Comparison of ENCODE assay signal across 11 cellular contexts in genomic region chr1:8374356-8374755, GRCh38. TPM values are rescaled to one million over a fixed set of nuclear protein-coding genes. Genes with fewer than 3 reads are reported as not detected.
A peak's percentile ranks its signal among the peaks of the same experiment; 100 is the strongest.
DNase-seq lines count a peak whose midpoint lies in the region; ATAC-seq and TF ChIP-seq lines count a peak whose summit lies in the region.
"Had no signal": no experiment of that assay in that cellular context is flagged by ENCODE, and none has a peak within 500 bp of the region (broad histone marks: within the 10 kb centered on the region; RNA-seq: fewer than 3 reads in every experiment).

No MANE protein-coding gene starts in this region.

- intact Hi-C loops in activated CD4-positive, alpha-beta T cell treated with anti-CD3 and anti-CD28 coated beads for 36 hours (cut with DNase I, micrococcal nuclease) = no loop called here

- H3K27me3 ChIP-seq in lung (ENCODE audit: control insufficient read depth, insufficient read depth) (no peaks in the 10 kb centered on the region), subcutaneous abdominal adipose tissue (ENCODE audit: control insufficient read depth in 5 of 5, insufficient read depth in 4 of 5, low read length in 5 of 5) (no peaks in the 10 kb centered on the region)

- DNase-seq in activated CD4-positive, alpha-beta T cell treated with anti-CD3 and anti-CD28 coated beads for 36 hours = no peak
- DNase-seq in activated CD4-positive, alpha-beta T cell treated with anti-CD3 and anti-CD28 coated beads for 1 hour = no peak
- DNase-seq in caudate nucleus (lab: John Stamatoyannopoulos, UW) = no peak
- DNase-seq in lung (ENCODE audit: low spot score) = no peak
- DNase-seq in NCI-H1105 treated with DMSO at 0.1 percent for 48 hours (lab: John Stamatoyannopoulos, UW) = no peak
- no peak for DNase-seq in NK-92 treated with Interleukin-12 subunit alpha and Interleukin-12 subunit beta, amount 100 ng/mL, for 24 hours (lab: John Stamatoyannopoulos, UW)
- DNase-seq: NCI-H1436 treated with DMSO at 0.1 percent for 48 hours had no signal

- H3K4me1 ChIP-seq in lung (ENCODE audit: control insufficient read depth in 2 of 2, insufficient read depth in 2 of 2, low read length in 2 of 2) = peaks cover 35 to 52% of the 10 kb centered on the region in 2 donors
- peaks cover 42 to 84% (median 76%) of the 10 kb centered on the region in 5 donors for H3K4me1 ChIP-seq in subcutaneous abdominal adipose tissue (ENCODE audit: control insufficient read depth in 5 of 5, insufficient read depth in 5 of 5, low read length in 5 of 5)

- H3K4me3 ChIP-seq in lung = no peak overlapping the region
- H3K4me3 ChIP-seq in subcutaneous abdominal adipose tissue (ENCODE audit: low read depth in 1 of 5, low read length in 5 of 5) = peak overlapping the region in 1 of 5 donors; percentile 44

- H3K27me3 Mint-ChIP-seq in activated CD4-positive, alpha-beta T cell treated with anti-CD3 and anti-CD28 coated beads for 36 hours = no peaks in the 10 kb centered on the region

- H3K9me3 ChIP-seq in lung (ENCODE audit: control insufficient read depth in 2 of 2, insufficient read depth in 1 of 2, low read length in 1 of 2) = no peaks in the 10 kb centered on the region
- no peaks in the 10 kb centered on the region for H3K9me3 ChIP-seq in subcutaneous abdominal adipose tissue (ENCODE audit: control insufficient read depth in 5 of 5, low read length in 5 of 5)

- POLR2A ChIA-PET in activated CD4-positive, alpha-beta T cell treated with anti-CD3 and anti-CD28 coated beads for 36 hours (lab: Charles Lee) = no interaction called here

- peak overlapping the region; percentile 73 for H3K27ac Mint-ChIP-seq in activated CD4-positive, alpha-beta T cell treated with anti-CD3 and anti-CD28 coated beads for 36 hours

- WGBS in lung, 2 donors = 79 to 83% methylated on average over 5 of the region's 5 CpGs

- no peak for ATAC-seq in activated CD4-positive, alpha-beta T cell treated with anti-CD3 and anti-CD28 coated beads for 36 hours
- peak; percentile 10 for ATAC-seq in lung (ENCODE audit: insufficient read depth, low FRiP score)
- no peak for ATAC-seq in GM21717 (IDR thresholded peaks at IDR 0.05; ENCODE audit: unreplicated experiment)

- no peak overlapping the region for H3K4me3 Mint-ChIP-seq in activated CD4-positive, alpha-beta T cell treated with anti-CD3 and anti-CD28 coated beads for 36 hours

- CTCF ChIA-PET in activated CD4-positive, alpha-beta T cell treated with anti-CD3 and anti-CD28 coated beads for 36 hours (lab: Charles Lee) = interaction anchor here (0.5 to 4.2 kb wide), 4 partner anchors 8 to 490 kb away, joined by 4 to 19 read pairs (median 6); no protein-coding TSS in a partner anchor

- H3K36me3 Mint-ChIP-seq in activated CD4-positive, alpha-beta T cell treated with anti-CD3 and anti-CD28 coated beads for 36 hours (ENCODE audit: low read depth) = peaks cover 21% of the 10 kb centered on the region

- H3K27ac ChIP-seq in caudate nucleus (ENCODE audit: low read depth, low read length) (peak overlapping the region; percentile 21), lung (ENCODE audit: low read depth in 1 of 2, low read length in 1 of 2) (peak overlapping the region; percentile 66 to 94), subcutaneous abdominal adipose tissue (ENCODE audit: low read depth, low read length) (peak overlapping the region; percentile 97)
- H3K27ac ChIP-seq: 22Rv1 had no signal

- H3K9ac ChIP-seq in subcutaneous abdominal adipose tissue (ENCODE audit: low read length in 5 of 5) = peak overlapping the region in 4 of 5 donors; percentile 7 to 35 (median 20)

- H3K36me3 ChIP-seq in lung (ENCODE audit: control insufficient read depth in 2 of 2, insufficient read depth in 2 of 2, low read length in 2 of 2) = peaks cover 0 to 10% of the 10 kb centered on the region in 2 donors
- peaks cover 0 to 10% (median 6%) of the 10 kb centered on the region in 5 donors for H3K36me3 ChIP-seq in subcutaneous abdominal adipose tissue (ENCODE audit: control insufficient read depth in 5 of 5, insufficient read depth in 5 of 5, low read length in 5 of 5)

- peaks cover 72% of the 10 kb centered on the region for H3K4me1 Mint-ChIP-seq in activated CD4-positive, alpha-beta T cell treated with anti-CD3 and anti-CD28 coated beads for 36 hours

- no peaks in the 10 kb centered on the region for H3K9me3 Mint-ChIP-seq in activated CD4-positive, alpha-beta T cell treated with anti-CD3 and anti-CD28 coated beads for 36 hours (ENCODE audit: low read depth)

- TF ChIP-seq CTCF in lung (IDR thresholded peaks at IDR 0.05; ENCODE audit: control extremely low read depth, extremely low read depth) = no peak

RNA-seq across cellular contexts. Expression of gene SLC45A1, which starts 56.4 kb away (rescaled TPM):
- under 1 TPM; 0.48 to 0.49 TPM for total RNA-seq in activated CD4-positive, alpha-beta T cell treated with anti-CD3 and anti-CD28 coated beads for 36 hours
- total RNA-seq in lung = 1 to 10 TPM in 1 of 2 donors, under 1 TPM in 1; 0.74 to 1.6 TPM
- polyA plus RNA-seq in lung = 1 to 10 TPM; 1.0 to 1.2 TPM
- total RNA-seq: mononuclear cell had no signal

Comparison
In these comparisons a context has a peak if more than half of its experiments do, and no peak if none do; other contexts are left out.
1. H3K27ac ChIP-seq: peak in every context shown above with its lines; median percentile 97 in subcutaneous abdominal adipose tissue; 80 in lung; 21 in caudate nucleus.